In the genomic region with DNA sequence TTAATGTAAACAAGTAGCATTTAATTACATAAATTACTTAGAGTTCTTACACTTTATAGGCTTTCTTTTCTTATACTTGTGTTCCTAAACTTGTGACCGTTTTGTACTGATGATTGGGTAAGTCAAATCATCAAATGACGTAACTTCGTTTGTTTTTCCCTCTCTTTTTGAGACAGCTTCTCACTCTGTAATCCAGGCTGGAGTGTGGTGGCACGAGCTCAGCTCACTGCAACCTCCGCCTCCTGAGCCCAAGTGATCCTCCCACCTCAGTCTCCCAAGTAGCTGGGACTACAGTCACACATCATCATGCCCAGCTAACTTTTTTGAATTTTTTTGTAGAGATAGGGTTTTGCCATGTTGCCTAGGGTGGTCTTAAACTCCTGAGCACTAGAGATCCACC, we compare ENCODE assay signal across 16 cellular contexts.
"Had no signal": no experiment of that assay in that cellular context is flagged by ENCODE, and none has a peak within 500 bp of the region (broad histone marks: within the 10 kb centered on the region; RNA-seq: fewer than 3 reads in every experiment).

No MANE protein-coding gene starts in this region.

- H3K27me3 ChIP-seq: adrenal gland, breast epithelium, gastrocnemius medialis, sigmoid colon, vagina had no signal

- ATAC-seq: activated naive CD4-positive, alpha-beta T cell treated with anti-CD3 and anti-CD28 coated beads, Interleukin-2, amount 50 U/mL, for 72 hours; activated T-helper 17 cell treated with anti-CD3 and anti-CD28 coated beads, Interleukin-2, amount 50 U/mL, for 72 hours; gastrocnemius medialis; stimulated activated naive B cell treated with anti-CD40 and anti-IgM and Interleukin-4, amounts not matched to agents 10 μg/mL and 1 μg/mL and 100 μg/mL, for 72 hours had no signal

- H3K4me3 ChIP-seq: adrenal gland, breast epithelium, gastrocnemius medialis, sigmoid colon, smooth muscle cell, thoracic aorta, vagina had no signal

- H3K4me1 ChIP-seq: breast epithelium had no signal

- H3K27ac ChIP-seq: adrenal gland, breast epithelium, gastrocnemius medialis, sigmoid colon, thoracic aorta, vagina had no signal

- H3K36me3 ChIP-seq: adrenal gland, breast epithelium, gastrocnemius medialis, sigmoid colon, thoracic aorta, vagina had no signal

- H3K9me3 ChIP-seq: adrenal gland, breast epithelium, gastrocnemius medialis, sigmoid colon, thoracic aorta, vagina had no signal

- DNase-seq: activated T-cell treated with anti-CD3 and anti-CD28 coated beads, Interleukin-2, amount 50 U/mL, for 1 hour; adrenal gland; effector memory CD4-positive, alpha-beta T cell; gastrocnemius medialis; hypothalamus; nucleus accumbens; sigmoid colon; stimulated activated CD4-positive, alpha-beta T cell treated with anti-CD3 and anti-CD28 coated beads, Interleukin-15, amount 100 ng/mL, for 24 hours; stimulated activated CD8-positive, alpha-beta memory T cell treated with anti-CD3 and anti-CD28 coated beads, Interleukin-4, amount 100 ng/mL, for 48 hours; stimulated activated naive B cell treated with anti-CD40 and anti-IgM and Interleukin-4, amounts not matched to agents 10 μg/mL and 1 μg/mL and 100 μg/mL, for 72 hours had no signal
